15 cellular contexts compared by ENCODE assay signal in the genomic region with DNA sequence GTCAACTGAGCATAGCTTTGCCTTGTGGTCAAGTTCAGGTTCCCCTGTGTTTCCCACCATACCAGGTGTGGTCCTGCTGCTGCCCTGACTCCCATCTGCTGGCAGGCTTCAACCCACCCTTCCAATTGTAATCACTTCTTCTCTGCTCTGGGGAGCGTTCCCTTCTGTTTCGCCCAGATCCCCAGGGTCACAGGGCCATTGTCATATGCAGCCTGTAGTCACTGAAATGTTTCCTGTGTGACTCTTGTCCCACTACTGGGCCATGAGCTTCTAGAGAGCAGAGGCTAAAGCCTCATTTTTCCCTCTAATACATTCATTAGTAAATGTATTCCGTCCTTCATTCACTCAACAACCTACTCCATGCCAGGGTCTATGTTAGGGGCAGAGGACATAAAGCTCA.
A peak's percentile ranks its signal among the peaks of the same experiment; 100 is the strongest.
DNase-seq lines count a peak whose midpoint lies in the region; ATAC-seq, FAIRE-seq and TF ChIP-seq lines count a peak whose summit lies in the region.
"Had no signal": no experiment of that assay in that cellular context is flagged by ENCODE, and none has a peak within 500 bp of the region (broad histone marks: within the 10 kb centered on the region; RNA-seq: fewer than 3 reads in every experiment).

No MANE protein-coding gene starts in this region.

- H3K36me3 ChIP-seq in heart right ventricle: no peaks in the 10 kb centered on the region
- H3K36me3 ChIP-seq in esophagus muscularis mucosa: no peaks in the 10 kb centered on the region
- H3K36me3 ChIP-seq: BLaER1 treated with 17β-estradiol and CSF1 and Interleukin-3, amounts not matched to agents 10 nM and 100 nM had no signal

- TF ChIP-seq CTCF in heart right ventricle (IDR thresholded peaks at IDR 0.05) (no peak), VCaP (conservative IDR thresholded peaks at IDR 0.05) (no peak), esophagus muscularis mucosa (IDR thresholded peaks at IDR 0.05) (no peak)

- H3K27me3 ChIP-seq in heart right ventricle (no peaks in the 10 kb centered on the region), esophagus muscularis mucosa (no peaks in the 10 kb centered on the region)
- H3K27me3 ChIP-seq: BLaER1 treated with 17β-estradiol and CSF1 and Interleukin-3, amounts not matched to agents 10 nM and 100 nM had no signal

- H3K27ac ChIP-seq in heart right ventricle (peak overlapping the region in 7 of 10 donors; percentile 25 to 81 (median 58)), VCaP (peak overlapping the region; percentile 95), esophagus muscularis mucosa (replicated peaks in 1 of 4) (no peak overlapping the region)
- H3K27ac ChIP-seq: BLaER1 treated with 17β-estradiol and CSF1 and Interleukin-3, amounts not matched to agents 10 nM and 100 nM had no signal

- whole genome bisulfite sequencing in heart right ventricle, 2 donors: 77 to 84% methylated on average over 3 of the region's 3 CpGs
- WGBS in esophagus muscularis mucosa: 94% methylated on average over 3 of the region's 3 CpGs

- intact Hi-C loops in heart right ventricle (cut with DNase I) (loop anchor here in 1 of 10 donors (10.0 kb wide), 1 partner anchor 98 kb away; the partner anchor contains the start of gene SDC1), Right ventricle myocardium superior (cut with DNase I) (no loop called here), posterior vena cava (cut with DNase I) (no loop called here), esophagus muscularis mucosa (cut with DNase I) (no loop called here)

- DNase-seq in heart right ventricle (no peak), Right ventricle myocardium superior (no peak), GM12891 (ENCODE audit: insufficient read length, low spot score) (no peak), posterior vena cava (ENCODE audit: low spot score) (peak; percentile 47), esophagus muscularis mucosa (ENCODE audit: extremely low spot score) (no peak)
- DNase-seq in activated CD8-positive, alpha-beta memory T cell treated with anti-CD3 and anti-CD28 coated beads for 24 hours: no peak
- DNase-seq: ACHN; CD4-positive, CD25-positive, alpha-beta regulatory T cell; DMS79; GOT3; H9 had no signal

- H3K4me1 ChIP-seq in heart right ventricle (peaks cover 0 to 21% (median 8%) of the 10 kb centered on the region in 9 donors), esophagus muscularis mucosa (no peaks in the 10 kb centered on the region)

- H3K4me3 ChIP-seq in heart right ventricle (no peak overlapping the region), esophagus muscularis mucosa (no peak overlapping the region)
- H3K4me3 ChIP-seq: BLaER1 treated with 17β-estradiol and CSF1 and Interleukin-3, amounts not matched to agents 10 nM and 100 nM; GM12878 had no signal

- no peak for TF ChIP-seq EP300 in esophagus muscularis mucosa (IDR thresholded peaks at IDR 0.05)

- TF ChIP-seq POLR2A in GM12891 (IDR thresholded peaks at IDR 0.05; ENCODE audit: low read depth, low read length) (no peak), esophagus muscularis mucosa (IDR thresholded peaks at IDR 0.05; ENCODE audit: low read depth) (no peak)

- peak; percentile 16 for FAIRE-seq in GM12891 (lab: Jason Lieb, UNC)
- FAIRE-seq: GM12878, HepG2 had no signal

- H3K9me3 ChIP-seq in heart right ventricle (no peaks in the 10 kb centered on the region), esophagus muscularis mucosa (no peaks in the 10 kb centered on the region)
- H3K9me3 ChIP-seq: BLaER1 treated with 17β-estradiol and CSF1 and Interleukin-3, amounts not matched to agents 10 nM and 100 nM had no signal

- ATAC-seq in heart right ventricle: peak in 5 of 8 donors; percentile 40 to 68 (median 60)
- no peak for ATAC-seq in Right ventricle myocardium superior (ENCODE audit: poor library complexity)
- ATAC-seq: GM12878, HepG2 had no signal

TF ChIP-seq in GM12891, 5 proteins besides CTCF, POLR2A, EP300 and RAD21:
- no peak for TF ChIP-seq POLR2AphosphoS5 (IDR thresholded peaks at IDR 0.05; ENCODE audit: low read depth, low read length)
- no peak for TF ChIP-seq PAX5 (IDR thresholded peaks at IDR 0.05; ENCODE audit: insufficient read depth, low read length, severe bottlenecking)
- no peak for TF ChIP-seq SPI1 (IDR thresholded peaks at IDR 0.05; ENCODE audit: low read depth, low read length)
- no peak for TF ChIP-seq POU2F2 (IDR thresholded peaks at IDR 0.05; ENCODE audit: low read depth, low read length)
- no peak for TF ChIP-seq TAF1 (IDR thresholded peaks at IDR 0.05; ENCODE audit: low read depth, low read length)

Comparison
In these comparisons a context has a peak if more than half of its experiments do, and no peak if none do; other contexts are left out.
1. H3K27ac ChIP-seq: peak in heart right ventricle (7 of 10) and VCaP (single experiment); none in esophagus muscularis mucosa (0 of 4).